ENCODE assay signal across 17 cellular contexts in the genomic region with DNA sequence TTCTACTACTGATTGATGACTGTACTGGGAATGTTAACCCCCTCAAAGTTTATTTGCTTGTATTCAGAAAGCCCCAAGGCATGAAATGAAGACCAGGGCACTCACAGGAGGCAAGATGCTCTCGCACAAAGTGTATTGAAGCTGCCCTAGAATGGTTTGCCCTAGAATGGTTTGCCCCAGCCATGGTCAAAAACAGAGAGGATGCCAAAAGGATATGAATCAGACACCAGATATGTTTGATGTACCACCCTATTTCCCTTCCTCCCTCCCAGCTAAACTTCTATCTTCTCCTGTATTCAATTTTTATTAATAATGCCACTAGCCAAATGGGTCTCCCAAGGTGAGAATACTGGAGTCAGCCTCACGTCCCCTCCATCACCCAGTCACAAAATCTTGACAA.
DNase-seq lines count a peak whose midpoint lies in the region; ATAC-seq and TF ChIP-seq lines count a peak whose summit lies in the region.
"Had no signal": no experiment of that assay in that cellular context is flagged by ENCODE, and none has a peak within 500 bp of the region (broad histone marks: within the 10 kb centered on the region; RNA-seq: fewer than 3 reads in every experiment).

No MANE protein-coding gene starts in this region.

- DNase-seq in AG20443 (ENCODE audit: low spot score) (peak; percentile 19), HFFc6 (peak; percentile 12), RWPE2 (ENCODE audit: low spot score) (no peak), fibroblast of the aortic adventitia (ENCODE audit: low read depth) (peak; percentile 33), DMS53 (lab: John Stamatoyannopoulos, UW) (no peak), DMS114 treated with DMSO at 0.1 percent for 48 hours (lab: John Stamatoyannopoulos, UW; ENCODE audit: unreplicated experiment) (no peak)
- no peak for DNase-seq in NK-92 treated with Interleukin-12 subunit alpha and Interleukin-12 subunit beta, amount 100 ng/mL, for 24 hours (lab: John Stamatoyannopoulos, UW)
- no peak for DNase-seq in activated naive CD4-positive, alpha-beta T cell treated with anti-CD3 and anti-CD28 coated beads for 36 hours
- DNase-seq: DMS 273 treated with DMSO at 0.1 percent for 48 hours, NCI-H1417, NCI-H2029 treated with DMSO at 0.1 percent for 48 hours, NCI-H524, RPMI8226, SJCRH30 had no signal

- H3K27me3 ChIP-seq in RWPE2 (ENCODE audit: insufficient read depth, poor library complexity, severe bottlenecking), result no peaks in the 10 kb centered on the region
- H3K27me3 ChIP-seq: BLaER1, SJCRH30 had no signal

- H3K27me3 Mint-ChIP-seq in HFFc6 (ENCODE audit: insufficient read depth), result no peaks in the 10 kb centered on the region
- H3K27me3 Mint-ChIP-seq in activated naive CD4-positive, alpha-beta T cell treated with anti-CD3 and anti-CD28 coated beads for 36 hours (ENCODE audit: low read depth), result peaks cover 14% of the 10 kb centered on the region

- H3K27ac Mint-ChIP-seq in HFFc6, result peak overlapping the region; percentile 60
- H3K27ac Mint-ChIP-seq in activated naive CD4-positive, alpha-beta T cell treated with anti-CD3 and anti-CD28 coated beads for 36 hours, result no peak overlapping the region

- H3K4me1 ChIP-seq in RWPE2 (ENCODE audit: insufficient read depth, poor library complexity, severe bottlenecking), result peaks cover 44% of the 10 kb centered on the region
- H3K4me1 ChIP-seq: BLaER1, SJCRH30 had no signal

- peaks cover 70% of the 10 kb centered on the region for H3K4me1 Mint-ChIP-seq in HFFc6 (ENCODE audit: low read depth)
- H3K4me1 Mint-ChIP-seq in activated naive CD4-positive, alpha-beta T cell treated with anti-CD3 and anti-CD28 coated beads for 36 hours (ENCODE audit: low read depth), result no peaks in the 10 kb centered on the region

- H3K36me3 Mint-ChIP-seq in HFFc6 (ENCODE audit: low read depth), result no peaks in the 10 kb centered on the region
- H3K36me3 Mint-ChIP-seq in activated naive CD4-positive, alpha-beta T cell treated with anti-CD3 and anti-CD28 coated beads for 36 hours (ENCODE audit: low read depth), result no peaks in the 10 kb centered on the region

- no peak overlapping the region for H3K4me3 ChIP-seq in RWPE2 (ENCODE audit: severe bottlenecking)
- H3K4me3 ChIP-seq in fibroblast of the aortic adventitia (ENCODE audit: low read depth, low read length), result no peak overlapping the region
- H3K4me3 ChIP-seq: BLaER1, SJCRH30 had no signal

- H3K27ac ChIP-seq in RWPE2 (ENCODE audit: poor library complexity, severe bottlenecking), result peak overlapping the region; percentile 31
- H3K27ac ChIP-seq: BLaER1, HL-60, KMS-11, SJCRH30 had no signal

- CTCF ChIA-PET in activated naive CD4-positive, alpha-beta T cell treated with anti-CD3 and anti-CD28 coated beads for 36 hours (lab: Charles Lee), result interaction anchor here (0.6 kb wide), 1 partner anchor 1143 kb away, joined by 4 read pairs; no protein-coding TSS in a partner anchor

- intact Hi-C loops in activated naive CD4-positive, alpha-beta T cell treated with anti-CD3 and anti-CD28 coated beads for 36 hours (cut with micrococcal nuclease), result no loop called here

- no peaks in the 10 kb centered on the region for H3K36me3 ChIP-seq in RWPE2 (ENCODE audit: low read depth)
- H3K36me3 ChIP-seq: BLaER1, SJCRH30 had no signal

- TF ChIP-seq CTCF in HFFc6 (IDR thresholded peaks at IDR 0.05) (no peak), RWPE2 (IDR thresholded peaks at IDR 0.05; ENCODE audit: poor library complexity, severe bottlenecking) (no peak), fibroblast of the aortic adventitia (IDR thresholded peaks at IDR 0.05; ENCODE audit: insufficient read depth, low read length) (no peak)

- peak overlapping the region; percentile 32 for H3K4me3 Mint-ChIP-seq in HFFc6
- no peak overlapping the region for H3K4me3 Mint-ChIP-seq in activated naive CD4-positive, alpha-beta T cell treated with anti-CD3 and anti-CD28 coated beads for 36 hours

- ATAC-seq in RWPE2 (ENCODE audit: low read depth), result peak; percentile 34; the same call in 1 of the 3 replicates

- H3K9me3 ChIP-seq in RWPE2 (ENCODE audit: severe bottlenecking), result no peaks in the 10 kb centered on the region
- H3K9me3 ChIP-seq: BLaER1, SJCRH30 had no signal

- H3K9me3 Mint-ChIP-seq in HFFc6, result no peaks in the 10 kb centered on the region
- no peaks in the 10 kb centered on the region for H3K9me3 Mint-ChIP-seq in activated naive CD4-positive, alpha-beta T cell treated with anti-CD3 and anti-CD28 coated beads for 36 hours

Comparison
In these comparisons a context has a peak if more than half of its experiments do, and no peak if none do; other contexts are left out.
1. DNase-seq: peak in AG20443 (single experiment), HFFc6 (single experiment) and fibroblast of the aortic adventitia (single experiment); none in RWPE2 (single experiment), NK-92 treated with Interleukin-12 subunit alpha and Interleukin-12 subunit beta, amount 100 ng/mL, for 24 hours (single experiment), activated naive CD4-positive, alpha-beta T cell treated with anti-CD3 and anti-CD28 coated beads for 36 hours (single experiment), DMS53 (single experiment) and DMS114 treated with DMSO at 0.1 percent for 48 hours (single experiment).